28 cellular contexts compared by ENCODE assay signal in the genomic region with DNA sequence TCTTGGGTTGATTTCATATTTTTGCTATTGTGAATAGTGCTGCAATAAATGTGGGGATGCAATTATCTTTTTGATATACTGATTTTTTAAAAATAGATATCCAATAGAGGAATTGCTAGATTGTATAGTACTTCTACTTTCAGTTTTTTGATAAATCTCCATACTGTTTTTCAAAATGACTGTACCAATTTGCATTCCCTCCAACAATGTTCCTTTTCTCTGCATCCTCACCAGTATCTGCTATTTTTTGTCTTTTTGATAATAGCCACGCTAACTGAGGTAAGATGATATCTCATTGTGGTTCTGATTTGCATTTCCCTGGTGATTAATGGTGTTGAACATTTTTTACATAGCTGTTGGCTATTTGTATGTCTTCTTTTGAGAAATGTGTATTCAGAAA.
"Had no signal": no experiment of that assay in that cellular context is flagged by ENCODE, and none has a peak within 500 bp of the region (broad histone marks: within the 10 kb centered on the region; RNA-seq: fewer than 3 reads in every experiment).

No MANE protein-coding gene starts in this region.

- H3K4me1 ChIP-seq: adrenal gland had no signal

- H3K27ac Mint-ChIP-seq: activated CD4-positive, alpha-beta memory T cell treated with anti-CD3 and anti-CD28 coated beads, Interleukin-2, amount 10 ng/mL, durations not matched to agents 7 days and 5 days; activated CD4-positive, alpha-beta T cell treated with anti-CD3 and anti-CD28 coated beads for 36 hours; activated naive CD8-positive, alpha-beta T cell treated with anti-CD3 and anti-CD28 coated beads, Interleukin-2, amount 10 ng/mL, durations not matched to agents 7 days and 5 days; activated T-helper 17 cell treated with anti-CD3 and anti-CD28 coated beads, Interleukin-2, amount 50 U/mL, for 72 hours; T-cell had no signal

- H3K4me3 Mint-ChIP-seq: activated CD4-positive, alpha-beta memory T cell treated with anti-CD3 and anti-CD28 coated beads, Interleukin-2, amount 10 ng/mL, durations not matched to agents 7 days and 5 days; activated CD4-positive, alpha-beta T cell treated with anti-CD3 and anti-CD28 coated beads for 36 hours; activated naive CD8-positive, alpha-beta T cell treated with anti-CD3 and anti-CD28 coated beads, Interleukin-2, amount 10 ng/mL, durations not matched to agents 7 days and 5 days; activated T-helper 17 cell treated with anti-CD3 and anti-CD28 coated beads, Interleukin-2, amount 50 U/mL, for 72 hours; T-cell had no signal

- H3K27me3 ChIP-seq: adrenal gland had no signal

- DNase-seq: activated CD4-positive, alpha-beta memory T cell treated with anti-CD3 and anti-CD28 coated beads, Interleukin-2, amount 10 ng/mL, durations not matched to agents 7 days and 5 days; activated CD4-positive, alpha-beta T cell treated with anti-CD3 and anti-CD28 coated beads for 36 hours; activated CD4-positive, alpha-beta T cell treated with anti-CD3 and anti-CD28 coated beads, Interleukin-2, amount 50 U/mL, for 1 hour; activated gamma-delta T cell; activated naive CD4-positive, alpha-beta T cell treated with anti-CD3 and anti-CD28 coated beads, Interleukin-2, amount 50 U/mL, for 16 hours; activated naive CD8-positive, alpha-beta T cell treated with anti-CD3 and anti-CD28 coated beads, Interleukin-2, amount 10 ng/mL, durations not matched to agents 7 days and 5 days; activated T-cell treated with anti-CD3 and anti-CD28 coated beads for 4 hours; activated T-cell treated with anti-CD3 and anti-CD28 coated beads, Interleukin-2, amount 50 U/mL, for 48 hours; adrenal gland; anterior cingulate cortex; cerebellar nuclear complex; NCI-H146; NCI-H187 treated with DMSO at 0.1 percent for 48 hours; NCI-H2081 treated with DMSO at 0.1 percent for 48 hours; NCI-H2171; NCI-H2227 treated with DMSO at 0.1 percent for 48 hours; NCI-H446 treated with DMSO at 0.1 percent for 48 hours; NCI-H524 treated with DMSO at 0.1 percent for 48 hours; NCI-H82; T-cell; T-helper 2 cell; T1000 had no signal

- H3K4me3 ChIP-seq: adrenal gland, SK-N-MC had no signal

- FAIRE-seq: colon, TTC549 had no signal

- H3K4me1 Mint-ChIP-seq: activated CD4-positive, alpha-beta memory T cell treated with anti-CD3 and anti-CD28 coated beads, Interleukin-2, amount 10 ng/mL, durations not matched to agents 7 days and 5 days; activated CD4-positive, alpha-beta T cell treated with anti-CD3 and anti-CD28 coated beads for 36 hours; activated naive CD8-positive, alpha-beta T cell treated with anti-CD3 and anti-CD28 coated beads, Interleukin-2, amount 10 ng/mL, durations not matched to agents 7 days and 5 days; T-cell had no signal

- H3K36me3 Mint-ChIP-seq: activated naive CD8-positive, alpha-beta T cell treated with anti-CD3 and anti-CD28 coated beads, Interleukin-2, amount 10 ng/mL, durations not matched to agents 7 days and 5 days had no signal

- H3K27ac ChIP-seq: adrenal gland, SK-N-MC, VCaP had no signal

- H3K27me3 Mint-ChIP-seq: activated CD4-positive, alpha-beta memory T cell treated with anti-CD3 and anti-CD28 coated beads, Interleukin-2, amount 10 ng/mL, durations not matched to agents 7 days and 5 days; activated CD4-positive, alpha-beta T cell treated with anti-CD3 and anti-CD28 coated beads for 36 hours; activated naive CD8-positive, alpha-beta T cell treated with anti-CD3 and anti-CD28 coated beads, Interleukin-2, amount 10 ng/mL, durations not matched to agents 7 days and 5 days; activated T-helper 17 cell treated with anti-CD3 and anti-CD28 coated beads, Interleukin-2, amount 50 U/mL, for 72 hours; T-cell had no signal

- ATAC-seq: activated CD4-positive, alpha-beta T cell treated with anti-CD3 and anti-CD28 coated beads for 36 hours; activated T-helper 17 cell treated with anti-CD3 and anti-CD28 coated beads, Interleukin-2, amount 50 U/mL, for 72 hours; Right ventricle myocardium inferior; T-cell had no signal

- H3K36me3 ChIP-seq: adrenal gland had no signal
